20 cellular contexts compared by ENCODE assay signal in genomic region chr19:6204212-6204611, GRCh38.
DNase-seq lines count a peak whose midpoint lies in the region; ATAC-seq and TF ChIP-seq lines count a peak whose summit lies in the region.
"Had no signal": no experiment of that assay in that cellular context is flagged by ENCODE, and none has a peak within 500 bp of the region (broad histone marks: within the 10 kb centered on the region; RNA-seq: fewer than 3 reads in every experiment).

No MANE protein-coding gene starts in this region.

- WGBS in GM23248 (ENCODE audit: low coverage in 1 of 2, low lambda C conversion rate in 2 of 2, missing lambda C conversion rate in 2 of 2), 2 experiments: 16 to 18% methylated on average over 6 of the region's 6 CpGs

- H3K4me2 ChIP-seq in GM23248 (ENCODE audit: unreplicated experiment): no peak overlapping the region
- H3K4me2 ChIP-seq in SU-DHL-6 (ENCODE audit: low read depth, low read length, poor library complexity, severe bottlenecking): peak overlapping the region; percentile 39

- no peak for TF ChIP-seq CTCF in SU-DHL-6 (IDR thresholded peaks at IDR 0.05; ENCODE audit: insufficient read depth, low read length, poor library complexity, severe bottlenecking)
- TF ChIP-seq CTCF in fibroblast of villous mesenchyme (IDR thresholded peaks at IDR 0.05; ENCODE audit: insufficient read depth, low read depth, low read length): no peak

- H3K4me3 ChIP-seq in GM23248 (no peak overlapping the region), SU-DHL-6 (ENCODE audit: insufficient read depth, low read length, poor library complexity, severe bottlenecking) (no peak overlapping the region), fibroblast of villous mesenchyme (ENCODE audit: low read depth, low read length) (no peak overlapping the region)
- H3K4me3 ChIP-seq: gastrocnemius medialis, mucosa of descending colon, skin epidermis had no signal

- H3K36me3 ChIP-seq in GM23248 (ENCODE audit: low read depth) (no peaks in the 10 kb centered on the region), SU-DHL-6 (ENCODE audit: low read length) (no peaks in the 10 kb centered on the region)
- H3K36me3 ChIP-seq: gastrocnemius medialis had no signal

- no peaks in the 10 kb centered on the region for H3K9me2 ChIP-seq in GM23248 (ENCODE audit: insufficient read depth)
- no peaks in the 10 kb centered on the region for H3K9me2 ChIP-seq in SU-DHL-6 (replicated peaks; ENCODE audit: insufficient read depth, low read length)

- H3K79me2 ChIP-seq in GM23248 (ENCODE audit: insufficient read depth) (peaks cover under 1% of the 10 kb centered on the region; the same call in 1 of the 2 replicates), SU-DHL-6 (ENCODE audit: insufficient read depth, low read length) (peaks cover under 1% of the 10 kb centered on the region; the same call in 1 of the 2 replicates)

- ATAC-seq in left colon: no peak
- ATAC-seq: activated CD8-positive, alpha-beta T cell treated with anti-CD3 and anti-CD28 coated beads for 36 hours; left cardiac atrium; mucosa of descending colon; Right ventricle myocardium inferior; WTC11 had no signal

- intact Hi-C loops in left colon (cut with DNase I, micrococcal nuclease): loop anchor here in 1 of 2 donors (10.0 kb wide), 1 partner anchor 159 kb away; no protein-coding TSS in a partner anchor

- H2AFZ ChIP-seq in GM23248 (peak overlapping the region; percentile 44; the same call in 1 of the 2 replicates), SU-DHL-6 (ENCODE audit: low read depth, low read length, severe bottlenecking) (no peak overlapping the region)

- H3F3A ChIP-seq in GM23248 (ENCODE audit: insufficient read depth) (no peaks in the 10 kb centered on the region), SU-DHL-6 (ENCODE audit: insufficient read depth) (peaks cover 4% of the 10 kb centered on the region; the same call in 1 of the 2 replicates)

- in situ Hi-C loops in GM23248 (cut with MboI): no loop called here

- H4K20me1 ChIP-seq in GM23248 (ENCODE audit: insufficient read depth): no peaks in the 10 kb centered on the region
- no peaks in the 10 kb centered on the region for H4K20me1 ChIP-seq in SU-DHL-6 (ENCODE audit: low read depth, low read length)

- no peaks in the 10 kb centered on the region for H3K9me3 ChIP-seq in GM23248 (ENCODE audit: low read depth)
- no peaks in the 10 kb centered on the region for H3K9me3 ChIP-seq in SU-DHL-6 (ENCODE audit: insufficient read depth, low read length)
- H3K9me3 ChIP-seq: gastrocnemius medialis, mucosa of descending colon had no signal

- DNase-seq in GM23248 (peak; percentile 44), fibroblast of villous mesenchyme (ENCODE audit: low read depth) (peak; percentile 51), stromal cell of bone marrow (ENCODE audit: low read depth) (peak; percentile 29), left colon (no peak), NCI-H510A (lab: John Stamatoyannopoulos, UW) (no peak), NCI-H526 treated with DMSO at 0.1 percent for 48 hours (lab: John Stamatoyannopoulos, UW) (no peak)
- DNase-seq: activated CD8-positive, alpha-beta T cell treated with anti-CD3 and anti-CD28 coated beads for 36 hours; activated naive CD4-positive, alpha-beta T cell treated with anti-CD3 and anti-CD28 coated beads, Interleukin-2, amount 10 ng/mL, durations not matched to agents 7 days and 5 days; activated T-cell treated with anti-CD3 and anti-CD28 coated beads, Interleukin-2, amount 50 U/mL, for 24 hours; C1 segment of cervical spinal cord; DMS 273 treated with DMSO at 0.1 percent for 48 hours; left cardiac atrium; mucosa of descending colon; NCI-H187; stimulated activated CD4-positive, alpha-beta T cell treated with anti-CD3 and anti-CD28 coated beads, Interleukin-4, amount 100 ng/mL, for 24 hours had no signal

- H3K4me1 ChIP-seq in GM23248 (ENCODE audit: insufficient read depth): 0 out of 2 replicates have a peak, but pooled peaks cover 3% of the 10 kb centered on the region

- no peak overlapping the region for H3K27ac ChIP-seq in GM23248
- peak overlapping the region; percentile 56 for H3K27ac ChIP-seq in SU-DHL-6 (ENCODE audit: low read depth, low read length)

- H3K27me3 ChIP-seq in GM23248 (replicated peaks; ENCODE audit: insufficient read depth): no peaks in the 10 kb centered on the region
- no peaks in the 10 kb centered on the region for H3K27me3 ChIP-seq in SU-DHL-6 (ENCODE audit: low read length)
- H3K27me3 ChIP-seq: gastrocnemius medialis had no signal

- 0 out of 2 replicates have a peak overlapping the region, but pooled peaks have one; percentile 5 for H3K9ac ChIP-seq in GM23248
- H3K9ac ChIP-seq in SU-DHL-6 (ENCODE audit: low read length): peak overlapping the region; percentile 12; the same call in 1 of the 2 replicates

Comparison
In these comparisons a context has a peak if more than half of its experiments do, and no peak if none do; other contexts are left out.
1. DNase-seq: peak in GM23248 (single experiment), fibroblast of villous mesenchyme (single experiment) and stromal cell of bone marrow (single experiment); none in left colon (0 of 2), NCI-H510A (single experiment) and NCI-H526 treated with DMSO at 0.1 percent for 48 hours (single experiment).